In genomic region chr15:95557226-95558046, GRCh38 we compare ENCODE assay signal across 8 cellular contexts.
DNase-seq lines count a peak whose midpoint lies in the region; ATAC-seq and TF ChIP-seq lines count a peak whose summit lies in the region.

No MANE protein-coding gene starts in this region.

- intact Hi-C loops in MCF 10A (cut with micrococcal nuclease) (loop anchor here (5.0 kb wide), 1 partner anchor 770 kb away; no protein-coding TSS in a partner anchor), breast epithelium (cut with DNase I; ENCODE audit: low total_unique reads) (no loop called here), thyroid gland (cut with DNase I) (no loop called here), lower lobe of right lung (cut with DNase I) (no loop called here)

- no peaks in the 10 kb centered on the region for H4K20me1 ChIP-seq in SK-N-SH (ENCODE audit: insufficient read depth)

- TSS peak; percentile 14 for BruUV-seq in MCF 10A (replicated peaks; lab: Mats Ljungman, UMichigan)

- TF ChIP-seq RAD21 in SK-N-SH (IDR thresholded peaks at IDR 0.05; ENCODE audit: low read length) = no peak

- H3K4me1 Mint-ChIP-seq in MCF 10A (ENCODE audit: insufficient read depth, unreplicated experiment) = peaks cover 37% of the 10 kb centered on the region

- CTCF ChIA-PET in MCF 10A (lab: Yijun Ruan, JAX) = interaction anchor here (0.6 to 1.2 kb wide), 3 partner anchors 68 to 769 kb away, joined by 3 to 5 read pairs (median 4); no protein-coding TSS in a partner anchor
- CTCF ChIA-PET in SK-N-SH (lab: Yijun Ruan, JAX) = no interaction called here

- H3K4me2 ChIP-seq in SK-N-SH = peak overlapping the region; percentile 65

- TF ChIP-seq POLR2A in breast epithelium (IDR thresholded peaks at IDR 0.05) (no peak), thyroid gland (IDR thresholded peaks at IDR 0.05) (no peak)

- POLR2A ChIA-PET in MCF 10A (lab: Yijun Ruan, JAX) (interaction anchor here (0.6 kb wide), 2 partner anchors 22 to 800 kb away, joined by 3 read pairs; no protein-coding TSS in a partner anchor), SK-N-SH (lab: Yijun Ruan, JAX) (no interaction called here)

- H3K36me3 ChIP-seq in breast epithelium = no peaks in the 10 kb centered on the region
- no peaks in the 10 kb centered on the region for H3K36me3 ChIP-seq in SK-N-SH (replicated peaks in 1 of 2; ENCODE audit: control insufficient read depth in 1 of 2, insufficient read depth in 2 of 2, low read length in 1 of 2)
- no peaks in the 10 kb centered on the region for H3K36me3 ChIP-seq in thyroid gland
- H3K36me3 ChIP-seq in lower lobe of right lung = no peaks in the 10 kb centered on the region
- H3K36me3 ChIP-seq in H7 (replicated peaks; ENCODE audit: control insufficient read depth, insufficient read depth, low read length) = no peaks in the 10 kb centered on the region

- TF ChIP-seq CTCF in MCF 10A (IDR thresholded peaks at IDR 0.05; ENCODE audit: unreplicated experiment) (no peak), breast epithelium (IDR thresholded peaks at IDR 0.05) (no peak), SK-N-SH (IDR thresholded peaks at IDR 0.05) (no peak), thyroid gland (IDR thresholded peaks at IDR 0.05) (no peak), lower lobe of right lung (IDR thresholded peaks at IDR 0.05) (no peak)

- peak overlapping the region; percentile 90 for H3K27ac Mint-ChIP-seq in MCF 10A (ENCODE audit: low read depth, unreplicated experiment)

- H3K9ac ChIP-seq in SK-N-SH = peak overlapping the region; percentile 29; the same call in 1 of the 2 replicates

- H2AFZ ChIP-seq in SK-N-SH (ENCODE audit: low read depth) = peak overlapping the region; percentile 47; the same call in 1 of the 2 replicates

- DNase-seq in MCF 10A (ENCODE audit: unreplicated experiment) = peak; percentile 92
- no peak for DNase-seq in breast epithelium (ENCODE audit: low spot score in 2 of 2)
- DNase-seq in SK-N-SH = no peak
- DNase-seq in glomerular visceral epithelial cell (ENCODE audit: extremely low spot score) = peak; percentile 76
- DNase-seq in thyroid gland = no peak
- no peak for DNase-seq in lower lobe of right lung
- DNase-seq in H7 = no peak

- H3K4me3 ChIP-seq in breast epithelium = no peak overlapping the region
- no peak overlapping the region for H3K4me3 ChIP-seq in SK-N-SH (ENCODE audit: low read depth in 2 of 2, low read length in 1 of 2)
- H3K4me3 ChIP-seq in thyroid gland (replicated peaks in 1 of 3) = no peak overlapping the region
- H3K4me3 ChIP-seq in lower lobe of right lung = no peak overlapping the region
- no peak overlapping the region for H3K4me3 ChIP-seq in H7 (ENCODE audit: insufficient read depth, low read depth, low read length)

- H3K9me2 ChIP-seq in SK-N-SH = no peaks in the 10 kb centered on the region

- H3K4me1 ChIP-seq in breast epithelium (peaks cover 0 to 4% of the 10 kb centered on the region in 2 donors), SK-N-SH (ENCODE audit: control insufficient read depth in 1 of 2, insufficient read depth in 2 of 2, low read depth in 1 of 2, low read length in 1 of 2) (peaks cover 0 to 23% of the 10 kb centered on the region in 2 experiments), thyroid gland (no peaks in the 10 kb centered on the region), lower lobe of right lung (no peaks in the 10 kb centered on the region)

- peaks cover 27% of the 10 kb centered on the region for H3F3A ChIP-seq in SK-N-SH (replicated peaks; ENCODE audit: insufficient read depth)

- ATAC-seq in lower lobe of right lung (no peak), GM19035 (IDR thresholded peaks at IDR 0.05; ENCODE audit: unreplicated experiment) (no peak)

- H3K9me3 ChIP-seq in breast epithelium (no peaks in the 10 kb centered on the region), SK-N-SH (no peaks in the 10 kb centered on the region), thyroid gland (no peaks in the 10 kb centered on the region), lower lobe of right lung (no peaks in the 10 kb centered on the region)

- WGBS in SK-N-SH (ENCODE audit: low lambda C conversion rate) = 31% methylated on average over 17 of the region's 17 CpGs
- 51 to 56% methylated on average over 17 of the region's 17 CpGs for WGBS in thyroid gland, 2 donors

- no peaks in the 10 kb centered on the region for H3K27me3 Mint-ChIP-seq in MCF 10A (ENCODE audit: insufficient read depth, unreplicated experiment)

- H3K27me3 ChIP-seq in breast epithelium (no peaks in the 10 kb centered on the region), SK-N-SH (ENCODE audit: insufficient read depth) (no peaks in the 10 kb centered on the region), thyroid gland (no peaks in the 10 kb centered on the region), lower lobe of right lung (ENCODE audit: low read depth) (no peaks in the 10 kb centered on the region), H7 (ENCODE audit: control insufficient read depth, insufficient read depth, low read length) (no peaks in the 10 kb centered on the region)

- no peaks in the 10 kb centered on the region for H3K79me2 ChIP-seq in SK-N-SH (ENCODE audit: insufficient read depth)

- H3K36me3 Mint-ChIP-seq in MCF 10A (ENCODE audit: insufficient read depth, unreplicated experiment) = no peaks in the 10 kb centered on the region

- peak; percentile 19 to 89; a peak in 2 of 4 replicates for TF ChIP-seq EP300 in SK-N-SH (IDR thresholded peaks at IDR 0.05; ENCODE audit: borderline replicate concordance in 1 of 2, low read depth in 1 of 2, low read length in 1 of 2)

- H3K9me3 Mint-ChIP-seq in MCF 10A (ENCODE audit: unreplicated experiment) = no peaks in the 10 kb centered on the region

- H3K27ac ChIP-seq in breast epithelium (peak overlapping the region in 1 of 2 donors; percentile 27), SK-N-SH (ENCODE audit: low read depth in 2 of 2, low read length in 1 of 2) (peak overlapping the region; percentile 69 to 96), thyroid gland (peak overlapping the region in 2 of 3 donors; percentile 10 to 38), lower lobe of right lung (no peak overlapping the region)

- no peak overlapping the region for H3K4me3 Mint-ChIP-seq in MCF 10A (ENCODE audit: unreplicated experiment)

TF ChIP-seq in SK-N-SH, 30 proteins besides CTCF, POLR2A, EP300 and RAD21 (continues in another document):
- TF ChIP-seq RCOR1 (IDR thresholded peaks at IDR 0.05; ENCODE audit: low read length) (no peak), JUND (IDR thresholded peaks at IDR 0.05) (peak; percentile 98), USF2 (IDR thresholded peaks at IDR 0.05; ENCODE audit: borderline replicate concordance, low read depth, low read length) (no peak), MAX (IDR thresholded peaks at IDR 0.05; ENCODE audit: low read depth) (peak; percentile 92), PBX3 (IDR thresholded peaks at IDR 0.05) (peak; percentile 76), TCF12 (IDR thresholded peaks at IDR 0.05) (peak; percentile 84), RXRA (IDR thresholded peaks at IDR 0.05; ENCODE audit: borderline replicate concordance, low read depth) (peak; percentile 82; the same call in 1 of the 2 replicates), POLR2AphosphoS5 (IDR thresholded peaks at IDR 0.05; ENCODE audit: low read depth, low read length) (peak; percentile 38; the same call in 1 of the 2 replicates), FOSL2 (IDR thresholded peaks at IDR 0.05; ENCODE audit: borderline replicate concordance, low read depth) (peak; percentile 99), YY1 (IDR thresholded peaks at IDR 0.05; ENCODE audit: low read depth) (no peak)
- TF ChIP-seq, protein P1, sequence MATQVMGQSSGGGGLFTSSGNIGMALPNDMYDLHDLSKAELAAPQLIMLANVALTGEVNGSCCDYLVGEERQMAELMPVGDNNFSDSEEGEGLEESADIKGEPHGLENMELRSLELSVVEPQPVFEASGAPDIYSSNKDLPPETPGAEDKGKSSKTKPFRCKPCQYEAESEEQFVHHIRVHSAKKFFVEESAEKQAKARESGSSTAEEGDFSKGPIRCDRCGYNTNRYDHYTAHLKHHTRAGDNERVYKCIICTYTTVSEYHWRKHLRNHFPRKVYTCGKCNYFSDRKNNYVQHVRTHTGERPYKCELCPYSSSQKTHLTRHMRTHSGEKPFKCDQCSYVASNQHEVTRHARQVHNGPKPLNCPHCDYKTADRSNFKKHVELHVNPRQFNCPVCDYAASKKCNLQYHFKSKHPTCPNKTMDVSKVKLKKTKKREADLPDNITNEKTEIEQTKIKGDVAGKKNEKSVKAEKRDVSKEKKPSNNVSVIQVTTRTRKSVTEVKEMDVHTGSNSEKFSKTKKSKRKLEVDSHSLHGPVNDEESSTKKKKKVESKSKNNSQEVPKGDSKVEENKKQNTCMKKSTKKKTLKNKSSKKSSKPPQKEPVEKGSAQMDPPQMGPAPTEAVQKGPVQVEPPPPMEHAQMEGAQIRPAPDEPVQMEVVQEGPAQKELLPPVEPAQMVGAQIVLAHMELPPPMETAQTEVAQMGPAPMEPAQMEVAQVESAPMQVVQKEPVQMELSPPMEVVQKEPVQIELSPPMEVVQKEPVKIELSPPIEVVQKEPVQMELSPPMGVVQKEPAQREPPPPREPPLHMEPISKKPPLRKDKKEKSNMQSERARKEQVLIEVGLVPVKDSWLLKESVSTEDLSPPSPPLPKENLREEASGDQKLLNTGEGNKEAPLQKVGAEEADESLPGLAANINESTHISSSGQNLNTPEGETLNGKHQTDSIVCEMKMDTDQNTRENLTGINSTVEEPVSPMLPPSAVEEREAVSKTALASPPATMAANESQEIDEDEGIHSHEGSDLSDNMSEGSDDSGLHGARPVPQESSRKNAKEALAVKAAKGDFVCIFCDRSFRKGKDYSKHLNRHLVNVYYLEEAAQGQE (IDR thresholded peaks at IDR 0.05; ENCODE audit: low read depth, low read length) = 0 out of 2 replicates have a peak, but pooled peaks have one; percentile 29

Comparison
In these comparisons a context has a peak if more than half of its experiments do, and no peak if none do; other contexts are left out.
1. DNase-seq: peak in MCF 10A (single experiment) and glomerular visceral epithelial cell (single experiment); none in breast epithelium (0 of 2), SK-N-SH (single experiment), thyroid gland (0 of 2), lower lobe of right lung (single experiment) and H7 (single experiment).